In the genomic region with DNA sequence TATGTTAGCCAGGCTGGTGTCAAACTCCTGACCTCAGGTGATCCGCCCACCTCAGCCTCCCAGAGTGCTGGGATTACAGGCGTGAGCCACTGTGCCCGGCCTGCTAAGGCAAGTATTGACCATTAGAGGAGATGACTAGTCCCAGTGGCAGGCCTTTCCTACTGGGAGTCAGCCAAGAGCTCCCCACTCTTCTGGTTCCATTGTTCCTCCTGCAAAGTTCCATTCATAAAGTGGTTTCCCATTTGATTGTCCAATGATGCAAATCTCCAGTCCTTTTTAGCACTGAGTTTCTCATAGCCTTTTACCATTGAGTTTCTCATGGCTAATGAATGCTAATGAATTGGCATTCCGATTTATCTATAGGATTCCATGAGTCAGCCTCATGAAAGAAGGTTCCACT, we compare ENCODE assay signal across 9 cellular contexts.
"Had no signal": no experiment of that assay in that cellular context is flagged by ENCODE, and none has a peak within 500 bp of the region (broad histone marks: within the 10 kb centered on the region; RNA-seq: fewer than 3 reads in every experiment).

No MANE protein-coding gene starts in this region.

- H3K9ac ChIP-seq: GM23248 had no signal

- H3K9me3 ChIP-seq: HAP-1 had no signal

- H3K4me3 ChIP-seq: GM23248, HAP-1, K562 had no signal

- H3K27ac ChIP-seq: GM23248 had no signal

- ATAC-seq: HCT116, K562 had no signal

- H3K4me1 Mint-ChIP-seq: IgD-negative memory B cell had no signal

- H3K36me3 ChIP-seq: HAP-1 had no signal

- DNase-seq: GM23248, GOT3, H7, HFFc6, KG1 had no signal

- H3K27ac Mint-ChIP-seq: HFFc6, IgD-negative memory B cell had no signal

- H3K4me3 Mint-ChIP-seq: HFFc6, IgD-negative memory B cell had no signal

- H3K36me3 Mint-ChIP-seq: IgD-negative memory B cell had no signal
